ENCODE assay signal across 1 cellular context in the genomic region with DNA sequence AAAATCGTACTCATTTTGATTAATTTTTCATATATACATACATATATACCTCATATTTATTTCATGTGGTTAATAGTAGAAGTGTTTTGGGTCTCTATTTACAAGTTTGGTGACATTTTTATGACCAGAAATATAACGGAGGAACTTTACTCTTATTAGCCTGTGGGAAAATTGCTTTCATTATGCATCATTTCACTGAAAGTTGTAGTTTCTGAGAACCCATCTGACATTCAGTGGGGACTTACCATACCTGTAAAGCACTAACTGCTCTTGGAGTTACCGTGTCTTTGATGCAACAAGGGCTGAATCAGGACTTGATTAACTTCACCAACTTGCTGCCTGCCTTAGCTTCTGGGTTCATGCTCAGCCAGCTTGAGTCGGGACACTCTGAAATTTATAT.
TF ChIP-seq lines count a peak whose summit lies in the region.

No MANE protein-coding gene starts in this region.

TF ChIP-seq in GM12878, 131 proteins besides CTCF, POLR2A, EP300 and RAD21:
- TF ChIP-seq JUNB (IDR thresholded peaks at IDR 0.05) (peak; percentile 45), TCF7 (IDR thresholded peaks at IDR 0.05; ENCODE audit: borderline replicate concordance) (0 out of 2 replicates have a peak, but pooled peaks have one; percentile 20), ZNF592 (IDR thresholded peaks at IDR 0.05) (0 out of 2 replicates have a peak, but pooled peaks have one; percentile 27), RUNX3 (IDR thresholded peaks at IDR 0.05; ENCODE audit: low read length) (peak; percentile 63; the same call in 1 of the 2 replicates), CUX1 (IDR thresholded peaks at IDR 0.05; ENCODE audit: insufficient replicate concordance, low read depth, low read length) (peak; percentile 49), ATF2 (IDR thresholded peaks at IDR 0.05; ENCODE audit: low read length) (peak; percentile 59; the same call in 1 of the 2 replicates), MTA2 (IDR thresholded peaks at IDR 0.05; ENCODE audit: low read depth) (peak; percentile 69; the same call in 1 of the 2 replicates), MEF2B (IDR thresholded peaks at IDR 0.05; ENCODE audit: partially characterized antibody, poor library complexity, severe bottlenecking) (peak; percentile 14), TCF12 (IDR thresholded peaks at IDR 0.05; ENCODE audit: low read depth, low read length) (no peak), RBBP5 (conservative IDR thresholded peaks at IDR 0.05) (no peak), FOXM1 (IDR thresholded peaks at IDR 0.05; ENCODE audit: low read depth, low read length) (peak; percentile 22; the same call in 1 of the 2 replicates), NFIC (IDR thresholded peaks at IDR 0.05; ENCODE audit: low read depth, low read length) (peak; percentile 62), ATF7 (IDR thresholded peaks at IDR 0.05; ENCODE audit: low read depth) (peak; percentile 37; the same call in 1 of the 2 replicates), PAX8 (IDR thresholded peaks at IDR 0.05) (no peak), CHD4 (IDR thresholded peaks at IDR 0.05) (no peak)
- TF ChIP-seq, protein P1, sequence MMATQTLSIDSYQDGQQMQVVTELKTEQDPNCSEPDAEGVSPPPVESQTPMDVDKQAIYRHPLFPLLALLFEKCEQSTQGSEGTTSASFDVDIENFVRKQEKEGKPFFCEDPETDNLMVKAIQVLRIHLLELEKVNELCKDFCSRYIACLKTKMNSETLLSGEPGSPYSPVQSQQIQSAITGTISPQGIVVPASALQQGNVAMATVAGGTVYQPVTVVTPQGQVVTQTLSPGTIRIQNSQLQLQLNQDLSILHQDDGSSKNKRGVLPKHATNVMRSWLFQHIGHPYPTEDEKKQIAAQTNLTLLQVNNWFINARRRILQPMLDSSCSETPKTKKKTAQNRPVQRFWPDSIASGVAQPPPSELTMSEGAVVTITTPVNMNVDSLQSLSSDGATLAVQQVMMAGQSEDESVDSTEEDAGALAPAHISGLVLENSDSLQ (IDR thresholded peaks at IDR 0.05), result 0 out of 2 replicates have a peak, but pooled peaks have one; percentile 30
- TF ChIP-seq, protein P2, sequence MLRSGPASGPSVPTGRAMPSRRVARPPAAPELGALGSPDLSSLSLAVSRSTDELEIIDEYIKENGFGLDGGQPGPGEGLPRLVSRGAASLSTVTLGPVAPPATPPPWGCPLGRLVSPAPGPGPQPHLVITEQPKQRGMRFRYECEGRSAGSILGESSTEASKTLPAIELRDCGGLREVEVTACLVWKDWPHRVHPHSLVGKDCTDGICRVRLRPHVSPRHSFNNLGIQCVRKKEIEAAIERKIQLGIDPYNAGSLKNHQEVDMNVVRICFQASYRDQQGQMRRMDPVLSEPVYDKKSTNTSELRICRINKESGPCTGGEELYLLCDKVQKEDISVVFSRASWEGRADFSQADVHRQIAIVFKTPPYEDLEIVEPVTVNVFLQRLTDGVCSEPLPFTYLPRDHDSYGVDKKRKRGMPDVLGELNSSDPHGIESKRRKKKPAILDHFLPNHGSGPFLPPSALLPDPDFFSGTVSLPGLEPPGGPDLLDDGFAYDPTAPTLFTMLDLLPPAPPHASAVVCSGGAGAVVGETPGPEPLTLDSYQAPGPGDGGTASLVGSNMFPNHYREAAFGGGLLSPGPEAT (IDR thresholded peaks at IDR 0.05; ENCODE audit: low read depth), result peak; percentile 71
